Comparison of ENCODE assay signal across 1 cellular context in genomic region chr11:5317301-5317700, GRCh38.
TF ChIP-seq lines count a peak whose summit lies in the region.

No MANE protein-coding gene starts in this region.

TF ChIP-seq in Ishikawa, 13 proteins besides CTCF, POLR2A, EP300 and RAD21 (continued from another document):
- no peak for TF ChIP-seq TAF1 (IDR thresholded peaks at IDR 0.05; ENCODE audit: low read depth)
